ENCODE assay signal across 27 cellular contexts in the genomic region with DNA sequence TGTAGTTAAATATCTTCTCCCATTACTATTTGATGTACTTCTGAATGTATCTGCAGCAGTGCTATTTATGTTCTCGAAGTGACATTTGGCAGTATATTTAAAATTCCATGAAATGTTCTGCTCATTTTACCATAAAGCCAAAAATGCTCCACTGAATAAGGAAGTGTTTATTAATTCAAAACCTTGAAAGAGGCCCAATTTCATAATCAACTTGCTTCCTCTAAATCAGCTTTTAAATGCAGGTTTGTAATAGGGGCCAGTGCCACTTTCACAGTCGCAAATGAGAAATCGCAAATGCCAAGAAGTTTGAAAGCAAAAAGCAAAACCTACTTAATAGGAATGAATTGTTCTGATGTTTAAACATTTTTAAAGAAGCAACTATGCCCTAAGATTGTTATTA. TPM values are rescaled to one million over a fixed set of nuclear protein-coding genes. Genes with fewer than 3 reads are reported as not detected.
DNase-seq lines count a peak whose midpoint lies in the region; ATAC-seq and TF ChIP-seq lines count a peak whose summit lies in the region.
"Had no signal": no experiment of that assay in that cellular context is flagged by ENCODE, and none has a peak within 500 bp of the region (broad histone marks: within the 10 kb centered on the region; RNA-seq: fewer than 3 reads in every experiment).

No MANE protein-coding gene starts in this region.

- H3K27me3 ChIP-seq in A673 (replicated peaks; ENCODE audit: insufficient read depth, low read depth, low read length, poor library complexity) (no peaks in the 10 kb centered on the region), HL-60 (ENCODE audit: insufficient read depth, poor library complexity, severe bottlenecking) (no peaks in the 10 kb centered on the region), psoas muscle (ENCODE audit: insufficient read depth in 3 of 3, low read length in 2 of 3) (no peaks in the 10 kb centered on the region)

- no peak for TF ChIP-seq CTCF in A673 (conservative IDR thresholded peaks at IDR 0.05; ENCODE audit: low read depth, low read length)
- no peak for TF ChIP-seq CTCF in HL-60 (IDR thresholded peaks at IDR 0.05; ENCODE audit: insufficient read depth, low read length)
- TF ChIP-seq CTCF in NB4 (IDR thresholded peaks at IDR 0.05; ENCODE audit: low read depth, low read length), result no peak
- TF ChIP-seq CTCF in psoas muscle (IDR thresholded peaks at IDR 0.05), result no peak

- no TSS peak for BruUV-seq in A673 (replicated peaks; lab: Mats Ljungman, UMichigan)

- peak overlapping the region; percentile 43 for H3K27ac ChIP-seq in A673 (ENCODE audit: low read depth, low read length, poor library complexity, severe bottlenecking)
- H3K27ac ChIP-seq in HL-60 (replicated peaks), result peak overlapping the region; percentile 22
- H3K27ac ChIP-seq in psoas muscle, result no peak overlapping the region
- H3K27ac ChIP-seq: KMS-11, PC-9 had no signal

- H3K36me3 ChIP-seq in A673 (ENCODE audit: insufficient read depth, low read length, poor library complexity, severe bottlenecking) (peaks cover 40% of the 10 kb centered on the region), psoas muscle (ENCODE audit: insufficient read depth in 1 of 2, low read depth in 1 of 2) (peaks cover 0 to 27% of the 10 kb centered on the region in 2 donors)

- CTCF ChIA-PET in A673 (lab: Charles Lee), result no interaction called here

- no peak for TF ChIP-seq POLR2A in NB4 (IDR thresholded peaks at IDR 0.05; ENCODE audit: extremely low read depth, insufficient read length)

- 71 to 80% (median 72%) methylated on average over 3 of the region's 3 CpGs for whole genome bisulfite sequencing in psoas muscle, 3 donors

- DNase-seq in A673 (ENCODE audit: low spot score), result peak; percentile 58
- peak; percentile 41 to 43 for DNase-seq in HL-60 (ENCODE audit: low read depth in 1 of 2, low spot score in 1 of 2)
- DNase-seq in NB4 (ENCODE audit: low read depth), result peak; percentile 65
- DNase-seq in SIG-M5 treated with dmso at 0.1 percent for 504 hours (lab: John Stamatoyannopoulos, UW; ENCODE audit: unreplicated experiment), result peak; percentile 19
- no peak for DNase-seq in activated gamma-delta T cell treated with Interleukin-2 at 50 U/mL for 16 hours
- DNase-seq in HPDE6-E6E7 (ENCODE audit: extremely low spot score), result no peak
- no peak for DNase-seq in psoas muscle
- DNase-seq in activated T-cell treated with anti-CD3 and anti-CD28 coated beads, Interleukin-2, amount 50 U/mL, for 48 hours, result no peak
- DNase-seq: Caco-2; CD4-positive, alpha-beta T cell; DMS 273 treated with DMSO at 0.1 percent for 48 hours; DMS79 treated with DMSO at 0.1 percent for 48 hours; HCEC 1CT; NCI-H1105; NCI-H146; NCI-H2029 treated with DMSO at 0.1 percent for 48 hours; NCI-H2171; NCI-H345; NCI-H524 treated with DMSO at 0.1 percent for 48 hours; NCI-H82; PC-9; RPMI8226; SHP77 had no signal

- peaks cover 8% of the 10 kb centered on the region for H3K9me3 ChIP-seq in A673 (ENCODE audit: low read depth, low read length, poor library complexity, severe bottlenecking)
- H3K9me3 ChIP-seq in psoas muscle, result no peaks in the 10 kb centered on the region
- H3K9me3 ChIP-seq: Caco-2 had no signal

- no peak for ATAC-seq in psoas muscle
- ATAC-seq: GM23338, SK-N-SH treated with all-trans-retinoic acid at 6 μM for 48 hours had no signal

- POLR2A ChIA-PET in A673 (lab: Charles Lee; ENCODE audit: low non-redundant PET), result no interaction called here

- H3K4me1 ChIP-seq in A673 (ENCODE audit: insufficient read depth, low read length, poor library complexity, severe bottlenecking), result peaks cover 27% of the 10 kb centered on the region
- peaks cover 13% of the 10 kb centered on the region for H3K4me1 ChIP-seq in psoas muscle
- H3K4me1 ChIP-seq: Caco-2 had no signal

- intact Hi-C loops in A673 (cut with micrococcal nuclease; ENCODE audit: unreplicated experiment) (no loop called here), psoas muscle (cut with DNase I) (no loop called here)

- peak overlapping the region; percentile 3 for H3K4me3 ChIP-seq in A673 (ENCODE audit: low read depth, low read length, poor library complexity, severe bottlenecking)
- H3K4me3 ChIP-seq in HL-60 (replicated peaks; ENCODE audit: insufficient read depth, low read length), result no peak overlapping the region
- H3K4me3 ChIP-seq in NB4 (ENCODE audit: low read depth, low read length), result no peak overlapping the region
- H3K4me3 ChIP-seq in psoas muscle, result no peak overlapping the region
- H3K4me3 ChIP-seq: GM12878, GM23338, PC-9 had no signal

RNA-seq across cellular contexts. Expression of a gene that starts 11.4 kb away (rescaled TPM):
- 49.7 and 61.9 TPM in 2 replicates for total RNA-seq in A673 (2021)
- total RNA-seq in psoas muscle, result 10 to 100 TPM; 24.6 to 30.0 (median 27.5) TPM
- polyA plus RNA-seq in psoas muscle, result 1 to 10 TPM; 3.8 to 5.6 (median 4.3) TPM

RNA-seq across cellular contexts. Expression of a gene that starts 12.0 kb away (rescaled TPM):
- total RNA-seq in A673 (2021), result 62.4 and 75.6 TPM in 2 replicates
- total RNA-seq in psoas muscle, result 1 to 10 TPM; 2.3 to 4.1 (median 3.4) TPM
- polyA plus RNA-seq in psoas muscle, result 1 to 10 TPM; 1.9 to 5.1 (median 2.0) TPM

Comparison
In these comparisons a context has a peak if more than half of its experiments do, and no peak if none do; other contexts are left out.
1. DNase-seq: peak in A673 (single experiment), HL-60 (2 of 2), NB4 (single experiment) and SIG-M5 treated with dmso at 0.1 percent for 504 hours (single experiment); none in activated gamma-delta T cell treated with Interleukin-2 at 50 U/mL for 16 hours (single experiment), HPDE6-E6E7 (single experiment), psoas muscle (0 of 2) and activated T-cell treated with anti-CD3 and anti-CD28 coated beads, Interleukin-2, amount 50 U/mL, for 48 hours (0 of 2).
2. RNA of a gene that starts 12.0 kb away (total RNA-seq): 62.4 to 75.6 TPM in A673; 2.3 to 4.1 TPM in psoas muscle; every median in the first group is over 10 times any median in the second.